ENCODE assay signal across 10 cellular contexts in genomic region chr13:98451676-98452105, GRCh38.
DNase-seq lines count a peak whose midpoint lies in the region; ATAC-seq, FAIRE-seq and TF ChIP-seq lines count a peak whose summit lies in the region.
"Had no signal": no experiment of that assay in that cellular context is flagged by ENCODE, and none has a peak within 500 bp of the region (broad histone marks: within the 10 kb centered on the region; RNA-seq: fewer than 3 reads in every experiment).

No MANE protein-coding gene starts in this region.

- peak; percentile 28 for FAIRE-seq in bronchial epithelial cell (lab: Jason Lieb, UNC)
- FAIRE-seq: GM12892 had no signal

- no peaks in the 10 kb centered on the region for H3K27me3 ChIP-seq in bronchial epithelial cell (ENCODE audit: control insufficient read depth, insufficient read depth, low read length)

- H3K36me3 ChIP-seq in bronchial epithelial cell (ENCODE audit: control insufficient read depth, insufficient read depth, low read length), result peaks cover 23% of the 10 kb centered on the region

- DNase-seq in NCI-H2171 treated with DMSO at 0.1 percent for 48 hours (lab: John Stamatoyannopoulos, UW), result peak; percentile 21
- no peak for DNase-seq in NCI-H2171 (lab: John Stamatoyannopoulos, UW)
- no peak for DNase-seq in bronchial epithelial cell (ENCODE audit: low read depth)
- peak; percentile 72 for DNase-seq in medulla oblongata (ENCODE audit: extremely low spot score)
- peak; percentile 80 for DNase-seq in stromal cell of bone marrow (ENCODE audit: low read depth)
- no peak for DNase-seq in NCI-H748 (lab: John Stamatoyannopoulos, UW; ENCODE audit: unreplicated experiment)
- DNase-seq: stimulated activated CD4-positive, alpha-beta T cell treated with anti-CD3 and anti-CD28 coated beads, Interleukin-4, amount 100 ng/mL, for 4 hours had no signal

- ATAC-seq in GM21576 (IDR thresholded peaks at IDR 0.05; ENCODE audit: unreplicated experiment), result no peak
- ATAC-seq in GM19463 (IDR thresholded peaks at IDR 0.05; ENCODE audit: unreplicated experiment), result no peak

- TF ChIP-seq CTCF in bronchial epithelial cell (IDR thresholded peaks at IDR 0.05; ENCODE audit: insufficient read depth, low read length, severe bottlenecking), result no peak

- no peak overlapping the region for H3K4me3 ChIP-seq in bronchial epithelial cell (ENCODE audit: low read depth, low read length)

Comparison
In these comparisons a context has a peak if more than half of its experiments do, and no peak if none do; other contexts are left out.
1. DNase-seq: peak in NCI-H2171 treated with DMSO at 0.1 percent for 48 hours (single experiment), medulla oblongata (single experiment) and stromal cell of bone marrow (single experiment); none in NCI-H2171 (single experiment), bronchial epithelial cell (single experiment) and NCI-H748 (single experiment).